Comparison of ENCODE assay signal across 17 cellular contexts in the genomic region with DNA sequence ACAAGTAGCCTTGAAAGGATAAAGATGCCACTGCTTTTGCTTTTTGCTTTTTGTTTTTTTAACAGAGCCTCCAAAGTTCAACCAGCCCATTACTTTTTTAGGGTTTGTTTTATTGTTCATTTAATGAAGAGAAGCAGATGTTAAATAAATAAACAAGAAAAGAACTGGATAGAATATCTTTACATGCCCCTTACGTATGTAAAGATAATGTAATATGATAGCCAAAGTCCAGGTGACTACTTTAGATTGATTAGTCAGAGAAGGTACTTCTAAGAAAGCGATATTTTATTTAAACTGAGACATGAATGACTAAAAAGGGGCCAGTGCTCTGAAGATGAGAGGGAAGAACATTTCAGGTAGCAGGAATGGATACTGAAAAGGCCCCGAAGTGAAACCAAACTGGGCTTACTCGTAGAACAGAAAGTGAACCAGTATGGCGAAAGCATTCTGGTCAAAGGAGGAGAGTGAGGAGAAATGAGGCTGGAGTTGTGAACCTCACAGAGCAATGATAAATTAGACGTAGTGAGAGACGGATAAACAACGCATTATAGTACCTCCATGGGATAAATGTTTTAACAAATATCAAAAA. TPM values are rescaled to one million over a fixed set of nuclear protein-coding genes. Genes with fewer than 3 reads are reported as not detected.
DNase-seq lines count a peak whose midpoint lies in the region; ATAC-seq, FAIRE-seq and TF ChIP-seq lines count a peak whose summit lies in the region.
"Had no signal": no experiment of that assay in that cellular context is flagged by ENCODE, and none has a peak within 500 bp of the region (broad histone marks: within the 10 kb centered on the region; RNA-seq: fewer than 3 reads in every experiment).

No MANE protein-coding gene starts in this region.

- FAIRE-seq in bronchial epithelial cell (lab: Jason Lieb, UNC), result no peak
- FAIRE-seq: GM18507, GM19239, RCC 7860 had no signal

- H3K4me1 ChIP-seq in cardiac muscle cell (ENCODE audit: low read depth), result peaks cover 18% of the 10 kb centered on the region
- H3K4me1 ChIP-seq: adrenal gland had no signal

- no peak overlapping the region for H3K4me3 ChIP-seq in cardiac muscle cell
- no peak overlapping the region for H3K4me3 ChIP-seq in bronchial epithelial cell (ENCODE audit: low read depth, low read length)
- H3K4me3 ChIP-seq: adrenal gland, left lung had no signal

- peaks cover 9% of the 10 kb centered on the region for H3K4me1 Mint-ChIP-seq in progenitor cell of endocrine pancreas (ENCODE audit: low read depth)

- H3K36me3 Mint-ChIP-seq in progenitor cell of endocrine pancreas (ENCODE audit: insufficient read depth), result no peaks in the 10 kb centered on the region

- no peaks in the 10 kb centered on the region for H3K27me3 Mint-ChIP-seq in progenitor cell of endocrine pancreas

- H3K9me3 Mint-ChIP-seq in progenitor cell of endocrine pancreas (ENCODE audit: low read depth), result no peaks in the 10 kb centered on the region

- ATAC-seq in left ventricle myocardium superior (no peak), HG02759 (IDR thresholded peaks at IDR 0.05; ENCODE audit: unreplicated experiment) (no peak)
- ATAC-seq: foreskin keratinocyte had no signal

- TF ChIP-seq CTCF in cardiac muscle cell (IDR thresholded peaks at IDR 0.05; ENCODE audit: low read depth, low read length) (no peak), bronchial epithelial cell (IDR thresholded peaks at IDR 0.05; ENCODE audit: insufficient read depth, low read length, severe bottlenecking) (no peak), progenitor cell of endocrine pancreas (IDR thresholded peaks at IDR 0.05; ENCODE audit: unreplicated experiment) (no peak)

- intact Hi-C loops in left ventricle myocardium superior (cut with micrococcal nuclease), result no loop called here

- H3K27me3 ChIP-seq in cardiac muscle cell (no peaks in the 10 kb centered on the region), bronchial epithelial cell (ENCODE audit: control insufficient read depth, insufficient read depth, low read length) (no peaks in the 10 kb centered on the region)
- H3K27me3 ChIP-seq: adrenal gland, foreskin keratinocyte, left lung had no signal

- H3K27ac Mint-ChIP-seq in progenitor cell of endocrine pancreas, result no peak overlapping the region

- no peak overlapping the region for H3K4me3 Mint-ChIP-seq in progenitor cell of endocrine pancreas (ENCODE audit: low read depth)
- H3K4me3 Mint-ChIP-seq: B cell had no signal

- H3K9me3 ChIP-seq in cardiac muscle cell (ENCODE audit: low read depth), result no peaks in the 10 kb centered on the region
- H3K9me3 ChIP-seq: adrenal gland, left lung had no signal

- peak overlapping the region; percentile 35 for H3K27ac ChIP-seq in cardiac muscle cell
- H3K27ac ChIP-seq: adrenal gland, foreskin keratinocyte had no signal

- DNase-seq in cardiac muscle cell (ENCODE audit: low read depth in 1 of 2, low spot score in 1 of 2), result no peak
- no peak for DNase-seq in left ventricle myocardium superior
- DNase-seq in MV-4-11 (lab: John Stamatoyannopoulos, UW), result peak; percentile 42
- DNase-seq in bronchial epithelial cell (ENCODE audit: low read depth), result peak; percentile 12
- DNase-seq in progenitor cell of endocrine pancreas (ENCODE audit: low spot score, unreplicated experiment), result no peak
- no peak for DNase-seq in effector CD8-positive, alpha-beta T cell (lab: John Stamatoyannopoulos, UW)
- DNase-seq: adrenal gland; foreskin keratinocyte; left lung; NCI-H1694 treated with DMSO at 0.1 percent for 48 hours; NCI-H526 treated with DMSO at 0.1 percent for 48 hours; stimulated activated CD4-positive, alpha-beta T cell treated with anti-CD3 and anti-CD28 coated beads, Interleukin-15, amount 100 ng/mL, for 24 hours had no signal

- H3K36me3 ChIP-seq in cardiac muscle cell (no peaks in the 10 kb centered on the region), bronchial epithelial cell (ENCODE audit: control insufficient read depth, insufficient read depth, low read length) (no peaks in the 10 kb centered on the region)
- H3K36me3 ChIP-seq: adrenal gland, left lung had no signal

RNA-seq across cellular contexts. Expression of a gene that starts 44.5 kb away (rescaled TPM):
- 200 and 260 TPM in 2 replicates for total RNA-seq in cardiac muscle cell
- 177 and 191 TPM in 2 replicates for polyA plus RNA-seq in cardiac muscle cell
- total RNA-seq in left ventricle myocardium superior, result 23.0 TPM
- total RNA-seq in bronchial epithelial cell, result 12.9 and 149 TPM in 2 replicates
- total RNA-seq in progenitor cell of endocrine pancreas, result 80.1 and 85.8 TPM in 2 replicates

Comparison
In these comparisons a context has a peak if more than half of its experiments do, and no peak if none do; other contexts are left out.
1. DNase-seq: peak in MV-4-11 (single experiment) and bronchial epithelial cell (single experiment); none in cardiac muscle cell (0 of 2), left ventricle myocardium superior (single experiment), progenitor cell of endocrine pancreas (single experiment) and effector CD8-positive, alpha-beta T cell (single experiment).